Comparison of ENCODE assay signal across 2 cellular contexts in the genomic region with DNA sequence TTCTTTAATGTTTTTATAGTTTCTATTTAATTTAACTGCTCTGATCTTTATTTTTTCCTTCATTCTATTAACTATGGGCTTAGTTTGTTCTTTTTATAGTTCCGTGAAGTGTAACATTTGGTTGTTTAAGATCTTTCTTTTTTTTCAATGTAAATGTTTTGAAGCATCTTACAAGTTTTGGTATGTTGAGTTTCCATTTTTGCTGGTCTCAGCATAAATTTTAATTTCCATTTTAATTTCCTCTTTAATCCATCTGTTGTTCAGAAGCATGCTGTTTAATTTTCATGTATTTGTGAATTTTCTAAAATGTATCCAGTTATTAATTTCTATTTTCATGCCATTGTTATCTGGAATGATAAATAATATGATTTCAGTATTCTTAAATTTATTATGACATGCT.
TF ChIP-seq lines count a peak whose summit lies in the region.

No MANE protein-coding gene starts in this region.

TF ChIP-seq in HepG2, 621 proteins besides CTCF, POLR2A, EP300 and RAD21 (continues in another document):
- TF ChIP-seq, protein P1, sequence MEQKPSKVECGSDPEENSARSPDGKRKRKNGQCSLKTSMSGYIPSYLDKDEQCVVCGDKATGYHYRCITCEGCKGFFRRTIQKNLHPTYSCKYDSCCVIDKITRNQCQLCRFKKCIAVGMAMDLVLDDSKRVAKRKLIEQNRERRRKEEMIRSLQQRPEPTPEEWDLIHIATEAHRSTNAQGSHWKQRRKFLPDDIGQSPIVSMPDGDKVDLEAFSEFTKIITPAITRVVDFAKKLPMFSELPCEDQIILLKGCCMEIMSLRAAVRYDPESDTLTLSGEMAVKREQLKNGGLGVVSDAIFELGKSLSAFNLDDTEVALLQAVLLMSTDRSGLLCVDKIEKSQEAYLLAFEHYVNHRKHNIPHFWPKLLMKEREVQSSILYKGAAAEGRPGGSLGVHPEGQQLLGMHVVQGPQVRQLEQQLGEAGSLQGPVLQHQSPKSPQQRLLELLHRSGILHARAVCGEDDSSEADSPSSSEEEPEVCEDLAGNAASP (CRISPR knock-in tag; IDR thresholded peaks at IDR 0.05; ENCODE audit: borderline replicate concordance) = no peak
- TF ChIP-seq ZNF337 (CRISPR knock-in tag; IDR thresholded peaks at IDR 0.05; ENCODE audit: borderline replicate concordance, low read depth) (no peak), ZNF660 (CRISPR knock-in tag; IDR thresholded peaks at IDR 0.05; ENCODE audit: borderline replicate concordance, low read depth) (no peak), ZNF558 (CRISPR knock-in tag; IDR thresholded peaks at IDR 0.05; ENCODE audit: borderline replicate concordance) (no peak), KDM6A (CRISPR knock-in tag; IDR thresholded peaks at IDR 0.05; ENCODE audit: low read depth) (no peak), ZBTB7A (CRISPR knock-in tag; IDR thresholded peaks at IDR 0.05) (no peak), FOSL1 (CRISPR knock-in tag; IDR thresholded peaks at IDR 0.05; ENCODE audit: borderline replicate concordance) (no peak), MAFK (conservative IDR thresholded peaks at IDR 0.05 in 1 of 2, IDR thresholded peaks at IDR 0.05 in 1 of 2; ENCODE audit: low read length in 2 of 2) (peak; percentile 79 to 91), ARNT (IDR thresholded peaks at IDR 0.05) (no peak), JARID2 (CRISPR knock-in tag; IDR thresholded peaks at IDR 0.05; ENCODE audit: insufficient replicate concordance) (no peak), MAFF (IDR thresholded peaks at IDR 0.05; ENCODE audit: low read depth, low read length) (peak; percentile 82), ZFP37 (CRISPR knock-in tag; IDR thresholded peaks at IDR 0.05; ENCODE audit: borderline replicate concordance) (no peak), ZNF597 (CRISPR knock-in tag; IDR thresholded peaks at IDR 0.05) (no peak)
- TF ChIP-seq, protein P2, sequence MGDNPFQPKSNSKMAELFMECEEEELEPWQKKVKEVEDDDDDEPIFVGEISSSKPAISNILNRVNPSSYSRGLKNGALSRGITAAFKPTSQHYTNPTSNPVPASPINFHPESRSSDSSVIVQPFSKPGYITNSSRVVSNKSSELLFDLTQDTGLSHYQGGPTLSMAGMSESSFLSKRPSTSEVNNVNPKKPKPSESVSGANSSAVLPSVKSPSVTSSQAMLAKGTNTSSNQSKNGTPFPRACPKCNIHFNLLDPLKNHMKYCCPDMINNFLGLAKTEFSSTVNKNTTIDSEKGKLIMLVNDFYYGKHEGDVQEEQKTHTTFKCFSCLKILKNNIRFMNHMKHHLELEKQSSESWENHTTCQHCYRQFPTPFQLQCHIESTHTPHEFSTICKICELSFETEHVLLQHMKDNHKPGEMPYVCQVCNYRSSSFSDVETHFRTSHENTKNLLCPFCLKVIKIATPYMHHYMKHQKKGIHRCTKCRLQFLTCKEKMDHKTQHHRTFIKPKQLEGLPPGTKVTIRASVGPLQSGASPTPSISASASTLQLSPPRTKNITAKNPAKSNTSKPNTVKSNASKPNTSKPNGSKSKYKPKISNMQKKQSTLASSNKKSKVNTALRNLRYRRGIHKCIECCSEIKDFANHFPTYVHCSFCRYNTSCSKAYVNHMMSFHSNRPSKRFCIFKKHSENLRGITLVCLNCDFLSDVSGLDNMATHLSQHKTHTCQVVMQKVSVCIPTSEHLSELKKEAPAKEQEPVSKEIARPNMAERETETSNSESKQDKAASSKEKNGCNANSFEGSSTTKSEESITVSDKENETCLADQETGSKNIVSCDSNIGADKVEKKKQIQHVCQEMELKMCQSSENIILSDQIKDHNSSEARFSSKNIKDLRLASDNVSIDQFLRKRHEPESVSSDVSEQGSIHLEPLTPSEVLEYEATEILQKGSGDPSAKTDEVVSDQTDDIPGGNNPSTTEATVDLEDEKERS (CRISPR knock-in tag; IDR thresholded peaks at IDR 0.05) = no peak
- TF ChIP-seq, protein P3, sequence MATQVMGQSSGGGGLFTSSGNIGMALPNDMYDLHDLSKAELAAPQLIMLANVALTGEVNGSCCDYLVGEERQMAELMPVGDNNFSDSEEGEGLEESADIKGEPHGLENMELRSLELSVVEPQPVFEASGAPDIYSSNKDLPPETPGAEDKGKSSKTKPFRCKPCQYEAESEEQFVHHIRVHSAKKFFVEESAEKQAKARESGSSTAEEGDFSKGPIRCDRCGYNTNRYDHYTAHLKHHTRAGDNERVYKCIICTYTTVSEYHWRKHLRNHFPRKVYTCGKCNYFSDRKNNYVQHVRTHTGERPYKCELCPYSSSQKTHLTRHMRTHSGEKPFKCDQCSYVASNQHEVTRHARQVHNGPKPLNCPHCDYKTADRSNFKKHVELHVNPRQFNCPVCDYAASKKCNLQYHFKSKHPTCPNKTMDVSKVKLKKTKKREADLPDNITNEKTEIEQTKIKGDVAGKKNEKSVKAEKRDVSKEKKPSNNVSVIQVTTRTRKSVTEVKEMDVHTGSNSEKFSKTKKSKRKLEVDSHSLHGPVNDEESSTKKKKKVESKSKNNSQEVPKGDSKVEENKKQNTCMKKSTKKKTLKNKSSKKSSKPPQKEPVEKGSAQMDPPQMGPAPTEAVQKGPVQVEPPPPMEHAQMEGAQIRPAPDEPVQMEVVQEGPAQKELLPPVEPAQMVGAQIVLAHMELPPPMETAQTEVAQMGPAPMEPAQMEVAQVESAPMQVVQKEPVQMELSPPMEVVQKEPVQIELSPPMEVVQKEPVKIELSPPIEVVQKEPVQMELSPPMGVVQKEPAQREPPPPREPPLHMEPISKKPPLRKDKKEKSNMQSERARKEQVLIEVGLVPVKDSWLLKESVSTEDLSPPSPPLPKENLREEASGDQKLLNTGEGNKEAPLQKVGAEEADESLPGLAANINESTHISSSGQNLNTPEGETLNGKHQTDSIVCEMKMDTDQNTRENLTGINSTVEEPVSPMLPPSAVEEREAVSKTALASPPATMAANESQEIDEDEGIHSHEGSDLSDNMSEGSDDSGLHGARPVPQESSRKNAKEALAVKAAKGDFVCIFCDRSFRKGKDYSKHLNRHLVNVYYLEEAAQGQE (IDR thresholded peaks at IDR 0.05; ENCODE audit: borderline replicate concordance in 1 of 2, low read depth in 1 of 2, low read length in 2 of 2) = no peak
- TF ChIP-seq, protein P4, sequence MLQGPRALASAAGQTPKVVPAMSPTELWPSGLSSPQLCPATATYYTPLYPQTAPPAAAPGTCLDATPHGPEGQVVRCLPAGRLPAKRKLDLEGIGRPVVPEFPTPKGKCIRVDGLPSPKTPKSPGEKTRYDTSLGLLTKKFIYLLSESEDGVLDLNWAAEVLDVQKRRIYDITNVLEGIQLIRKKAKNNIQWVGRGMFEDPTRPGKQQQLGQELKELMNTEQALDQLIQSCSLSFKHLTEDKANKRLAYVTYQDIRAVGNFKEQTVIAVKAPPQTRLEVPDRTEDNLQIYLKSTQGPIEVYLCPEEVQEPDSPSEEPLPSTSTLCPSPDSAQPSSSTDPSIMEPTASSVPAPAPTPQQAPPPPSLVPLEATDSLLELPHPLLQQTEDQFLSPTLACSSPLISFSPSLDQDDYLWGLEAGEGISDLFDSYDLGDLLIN (CRISPR knock-in tag; IDR thresholded peaks at IDR 0.05; ENCODE audit: borderline replicate concordance) = no peak

TF ChIP-seq in K562, 482 proteins besides CTCF, POLR2A, EP300 and RAD21:
- peak; percentile 70 for TF ChIP-seq MAFF (IDR thresholded peaks at IDR 0.05; ENCODE audit: low read length)
- peak; percentile 36; the same call in 1 of the 2 replicates for TF ChIP-seq C11orf30 (IDR thresholded peaks at IDR 0.05; ENCODE audit: low read depth)
- TF ChIP-seq MAFG (tag; conservative IDR thresholded peaks at IDR 0.05) = 0 out of 2 replicates have a peak, but pooled peaks have one; percentile 15
- TF ChIP-seq ZNF316 (IDR thresholded peaks at IDR 0.05) = peak; percentile 41; the same call in 1 of the 2 replicates
- TF ChIP-seq ZBTB8A (IDR thresholded peaks at IDR 0.05; ENCODE audit: partially characterized antibody) = no peak
- TF ChIP-seq PTBP1 (IDR thresholded peaks at IDR 0.05; ENCODE audit: low read depth, low read length) = no peak
- peak; percentile 77 for TF ChIP-seq MAFK (IDR thresholded peaks at IDR 0.05; ENCODE audit: low read length)
